In genomic region chr1:6810146-6810734, GRCh38 we compare ENCODE assay signal across 1 cellular context.
TF ChIP-seq lines count a peak whose summit lies in the region.

No MANE protein-coding gene starts in this region.

TF ChIP-seq in HEK293, 187 proteins besides CTCF, POLR2A, EP300 and RAD21:
- TF ChIP-seq EGR2 (tag by site-specific recombination; IDR thresholded peaks at IDR 0.05; ENCODE audit: low read depth) (peak; percentile 73), ZFHX2 (tag by site-specific recombination; conservative IDR thresholded peaks at IDR 0.05) (peak; percentile 77), ZNF600 (tag by site-specific recombination; IDR thresholded peaks at IDR 0.05) (0 out of 2 replicates have a peak, but pooled peaks have one; percentile 33)
